ENCODE assay signal across 1 cellular context in the genomic region with DNA sequence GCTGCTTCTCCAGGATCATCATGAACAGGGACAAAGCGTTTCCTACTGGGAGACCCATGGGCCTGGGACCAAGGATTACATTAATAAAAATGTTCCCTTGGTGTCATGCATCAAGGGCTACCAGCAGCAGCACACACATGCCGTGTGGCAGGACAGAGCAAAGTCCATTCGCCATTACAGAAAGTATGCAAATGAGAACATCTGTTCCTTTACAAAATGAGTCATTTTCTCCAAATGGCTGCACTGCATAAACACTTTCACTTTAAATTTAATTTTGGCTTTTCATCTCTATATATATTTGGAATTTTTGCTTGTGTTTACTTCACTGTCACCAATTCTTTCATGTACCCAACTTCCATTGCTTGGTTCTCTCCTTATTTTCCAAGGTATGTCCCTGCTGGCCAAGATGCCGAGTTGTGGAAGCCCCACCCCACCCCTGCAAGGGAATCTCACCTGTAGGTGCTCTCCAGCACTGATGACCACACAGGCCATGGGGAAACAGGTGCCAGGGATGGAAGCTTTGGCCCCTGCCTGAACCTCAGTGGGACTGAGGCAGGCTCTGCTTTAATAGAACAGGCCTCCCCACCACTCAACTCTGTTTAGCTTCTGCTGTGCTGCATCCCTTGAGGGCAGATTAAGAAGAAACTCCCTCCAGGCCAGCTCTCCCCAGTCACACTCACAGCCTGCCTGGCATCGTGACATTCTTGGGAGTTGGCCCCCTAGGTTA.
TF ChIP-seq lines count a peak whose summit lies in the region.

No MANE protein-coding gene starts in this region.

TF ChIP-seq in GM12878, 131 proteins besides CTCF, POLR2A, EP300 and RAD21 (continues in another document):
- TF ChIP-seq, protein P1, sequence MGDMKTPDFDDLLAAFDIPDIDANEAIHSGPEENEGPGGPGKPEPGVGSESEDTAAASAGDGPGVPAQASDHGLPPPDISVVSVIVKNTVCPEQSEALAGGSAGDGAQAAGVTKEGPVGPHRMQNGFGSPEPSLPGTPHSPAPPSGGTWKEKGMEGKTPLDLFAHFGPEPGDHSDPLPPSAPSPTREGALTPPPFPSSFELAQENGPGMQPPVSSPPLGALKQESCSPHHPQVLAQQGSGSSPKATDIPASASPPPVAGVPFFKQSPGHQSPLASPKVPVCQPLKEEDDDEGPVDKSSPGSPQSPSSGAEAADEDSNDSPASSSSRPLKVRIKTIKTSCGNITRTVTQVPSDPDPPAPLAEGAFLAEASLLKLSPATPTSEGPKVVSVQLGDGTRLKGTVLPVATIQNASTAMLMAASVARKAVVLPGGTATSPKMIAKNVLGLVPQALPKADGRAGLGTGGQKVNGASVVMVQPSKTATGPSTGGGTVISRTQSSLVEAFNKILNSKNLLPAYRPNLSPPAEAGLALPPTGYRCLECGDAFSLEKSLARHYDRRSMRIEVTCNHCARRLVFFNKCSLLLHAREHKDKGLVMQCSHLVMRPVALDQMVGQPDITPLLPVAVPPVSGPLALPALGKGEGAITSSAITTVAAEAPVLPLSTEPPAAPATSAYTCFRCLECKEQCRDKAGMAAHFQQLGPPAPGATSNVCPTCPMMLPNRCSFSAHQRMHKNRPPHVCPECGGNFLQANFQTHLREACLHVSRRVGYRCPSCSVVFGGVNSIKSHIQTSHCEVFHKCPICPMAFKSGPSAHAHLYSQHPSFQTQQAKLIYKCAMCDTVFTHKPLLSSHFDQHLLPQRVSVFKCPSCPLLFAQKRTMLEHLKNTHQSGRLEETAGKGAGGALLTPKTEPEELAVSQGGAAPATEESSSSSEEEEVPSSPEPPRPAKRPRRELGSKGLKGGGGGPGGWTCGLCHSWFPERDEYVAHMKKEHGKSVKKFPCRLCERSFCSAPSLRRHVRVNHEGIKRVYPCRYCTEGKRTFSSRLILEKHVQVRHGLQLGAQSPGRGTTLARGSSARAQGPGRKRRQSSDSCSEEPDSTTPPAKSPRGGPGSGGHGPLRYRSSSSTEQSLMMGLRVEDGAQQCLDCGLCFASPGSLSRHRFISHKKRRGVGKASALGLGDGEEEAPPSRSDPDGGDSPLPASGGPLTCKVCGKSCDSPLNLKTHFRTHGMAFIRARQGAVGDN (IDR thresholded peaks at IDR 0.05): no peak
- peak; percentile 46; the same call in 1 of the 2 replicates for TF ChIP-seq NR2F1 (conservative IDR thresholded peaks at IDR 0.05)
- TF ChIP-seq, protein P2, sequence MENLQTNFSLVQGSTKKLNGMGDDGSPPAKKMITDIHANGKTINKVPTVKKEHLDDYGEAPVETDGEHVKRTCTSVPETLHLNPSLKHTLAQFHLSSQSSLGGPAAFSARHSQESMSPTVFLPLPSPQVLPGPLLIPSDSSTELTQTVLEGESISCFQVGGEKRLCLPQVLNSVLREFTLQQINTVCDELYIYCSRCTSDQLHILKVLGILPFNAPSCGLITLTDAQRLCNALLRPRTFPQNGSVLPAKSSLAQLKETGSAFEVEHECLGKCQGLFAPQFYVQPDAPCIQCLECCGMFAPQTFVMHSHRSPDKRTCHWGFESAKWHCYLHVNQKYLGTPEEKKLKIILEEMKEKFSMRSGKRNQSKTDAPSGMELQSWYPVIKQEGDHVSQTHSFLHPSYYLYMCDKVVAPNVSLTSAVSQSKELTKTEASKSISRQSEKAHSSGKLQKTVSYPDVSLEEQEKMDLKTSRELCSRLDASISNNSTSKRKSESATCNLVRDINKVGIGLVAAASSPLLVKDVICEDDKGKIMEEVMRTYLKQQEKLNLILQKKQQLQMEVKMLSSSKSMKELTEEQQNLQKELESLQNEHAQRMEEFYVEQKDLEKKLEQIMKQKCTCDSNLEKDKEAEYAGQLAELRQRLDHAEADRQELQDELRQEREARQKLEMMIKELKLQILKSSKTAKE (IDR thresholded peaks at IDR 0.05; ENCODE audit: low read depth, poor library complexity, severe bottlenecking): peak; percentile 69
- TF ChIP-seq KDM1A (IDR thresholded peaks at IDR 0.05; ENCODE audit: borderline replicate concordance): no peak
- peak; percentile 77 to 90; a peak in 3 of 4 replicates for TF ChIP-seq BHLHE40 (IDR thresholded peaks at IDR 0.05; ENCODE audit: borderline replicate concordance in 1 of 2, low read depth in 2 of 2, low read length in 1 of 2)
- TF ChIP-seq POU2F2 (IDR thresholded peaks at IDR 0.05; ENCODE audit: borderline replicate concordance, low read depth, low read length): peak; percentile 98
- no peak for TF ChIP-seq SPI1 (IDR thresholded peaks at IDR 0.05; ENCODE audit: borderline replicate concordance, insufficient read depth, low read depth, low read length)
- no peak for TF ChIP-seq CHD4 (IDR thresholded peaks at IDR 0.05)
- TF ChIP-seq CBX5 (IDR thresholded peaks at IDR 0.05; ENCODE audit: low read depth): 0 out of 2 replicates have a peak, but pooled peaks have one; percentile 41
- no peak for TF ChIP-seq PML (IDR thresholded peaks at IDR 0.05; ENCODE audit: low read length)
- TF ChIP-seq CEBPB (IDR thresholded peaks at IDR 0.05; ENCODE audit: borderline replicate concordance in 1 of 2, low read depth in 2 of 2, low read length in 2 of 2): no peak
- peak; percentile 67; the same call in 1 of the 2 replicates for TF ChIP-seq TCF12 (IDR thresholded peaks at IDR 0.05; ENCODE audit: low read depth, low read length)
- TF ChIP-seq JUNB (IDR thresholded peaks at IDR 0.05): peak; percentile 79
- TF ChIP-seq ATF7 (IDR thresholded peaks at IDR 0.05; ENCODE audit: low read depth): peak; percentile 81
- TF ChIP-seq CREB1 (IDR thresholded peaks at IDR 0.05; ENCODE audit: low read depth): 0 out of 2 replicates have a peak, but pooled peaks have one; percentile 26
- no peak for TF ChIP-seq SUPT20H (IDR thresholded peaks at IDR 0.05; ENCODE audit: borderline replicate concordance, control insufficient read depth, low read depth, low read length)
- peak; percentile 86 for TF ChIP-seq IKZF1 (conservative IDR thresholded peaks at IDR 0.05)
- TF ChIP-seq JUND (IDR thresholded peaks at IDR 0.05; ENCODE audit: low read depth, low read length): peak; percentile 52; the same call in 1 of the 2 replicates
- TF ChIP-seq MTA2 (IDR thresholded peaks at IDR 0.05; ENCODE audit: low read depth): peak; percentile 70
- peak; percentile 77 to 86 for TF ChIP-seq IKZF2 (IDR thresholded peaks at IDR 0.05)
- peak; percentile 59; the same call in 1 of the 2 replicates for TF ChIP-seq GATAD2B (conservative IDR thresholded peaks at IDR 0.05; ENCODE audit: low read depth)
- no peak for TF ChIP-seq ZSCAN29 (IDR thresholded peaks at IDR 0.05)
- no peak for TF ChIP-seq ZBED1 (IDR thresholded peaks at IDR 0.05; ENCODE audit: borderline replicate concordance)
- TF ChIP-seq PAX5 (IDR thresholded peaks at IDR 0.05; ENCODE audit: borderline replicate concordance, low read depth, low read length): peak; percentile 89; the same call in 1 of the 2 replicates
- 0 out of 2 replicates have a peak, but pooled peaks have one; percentile 15 for TF ChIP-seq CHD2 (IDR thresholded peaks at IDR 0.05; ENCODE audit: borderline replicate concordance, low read depth, low read length)
- TF ChIP-seq MEF2B (IDR thresholded peaks at IDR 0.05; ENCODE audit: partially characterized antibody, poor library complexity, severe bottlenecking): peak; percentile 57
- no peak for TF ChIP-seq E4F1 (IDR thresholded peaks at IDR 0.05; ENCODE audit: borderline replicate concordance, partially characterized antibody)
- TF ChIP-seq YY1 (IDR thresholded peaks at IDR 0.05; ENCODE audit: low read depth, low read length): peak; percentile 94
- no peak for TF ChIP-seq ELK1 (IDR thresholded peaks at IDR 0.05; ENCODE audit: low read depth, low read length)
- 0 out of 2 replicates have a peak, but pooled peaks have one; percentile 46 for TF ChIP-seq EED (IDR thresholded peaks at IDR 0.05; ENCODE audit: low read depth)
- TF ChIP-seq TCF3 (IDR thresholded peaks at IDR 0.05; ENCODE audit: borderline replicate concordance, insufficient read depth, low read depth, low read length): no peak; the same call in 1 of the 2 replicates
- TF ChIP-seq ZNF217 (IDR thresholded peaks at IDR 0.05): peak; percentile 89
- TF ChIP-seq RUNX3 (IDR thresholded peaks at IDR 0.05; ENCODE audit: low read length): 0 out of 2 replicates have a peak, but pooled peaks have one; percentile 19
- no peak for TF ChIP-seq CHD1 (IDR thresholded peaks at IDR 0.05; ENCODE audit: low read depth, low read length)
- TF ChIP-seq, protein P3, sequence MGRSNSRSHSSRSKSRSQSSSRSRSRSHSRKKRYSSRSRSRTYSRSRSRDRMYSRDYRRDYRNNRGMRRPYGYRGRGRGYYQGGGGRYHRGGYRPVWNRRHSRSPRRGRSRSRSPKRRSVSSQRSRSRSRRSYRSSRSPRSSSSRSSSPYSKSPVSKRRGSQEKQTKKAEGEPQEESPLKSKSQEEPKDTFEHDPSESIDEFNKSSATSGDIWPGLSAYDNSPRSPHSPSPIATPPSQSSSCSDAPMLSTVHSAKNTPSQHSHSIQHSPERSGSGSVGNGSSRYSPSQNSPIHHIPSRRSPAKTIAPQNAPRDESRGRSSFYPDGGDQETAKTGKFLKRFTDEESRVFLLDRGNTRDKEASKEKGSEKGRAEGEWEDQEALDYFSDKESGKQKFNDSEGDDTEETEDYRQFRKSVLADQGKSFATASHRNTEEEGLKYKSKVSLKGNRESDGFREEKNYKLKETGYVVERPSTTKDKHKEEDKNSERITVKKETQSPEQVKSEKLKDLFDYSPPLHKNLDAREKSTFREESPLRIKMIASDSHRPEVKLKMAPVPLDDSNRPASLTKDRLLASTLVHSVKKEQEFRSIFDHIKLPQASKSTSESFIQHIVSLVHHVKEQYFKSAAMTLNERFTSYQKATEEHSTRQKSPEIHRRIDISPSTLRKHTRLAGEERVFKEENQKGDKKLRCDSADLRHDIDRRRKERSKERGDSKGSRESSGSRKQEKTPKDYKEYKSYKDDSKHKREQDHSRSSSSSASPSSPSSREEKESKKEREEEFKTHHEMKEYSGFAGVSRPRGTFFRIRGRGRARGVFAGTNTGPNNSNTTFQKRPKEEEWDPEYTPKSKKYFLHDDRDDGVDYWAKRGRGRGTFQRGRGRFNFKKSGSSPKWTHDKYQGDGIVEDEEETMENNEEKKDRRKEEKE (IDR thresholded peaks at IDR 0.05): no peak
- TF ChIP-seq NKRF (conservative IDR thresholded peaks at IDR 0.05): no peak
- peak; percentile 35; the same call in 1 of the 2 replicates for TF ChIP-seq BCL11A (IDR thresholded peaks at IDR 0.05; ENCODE audit: low read depth, low read length)
- TF ChIP-seq, protein P4, sequence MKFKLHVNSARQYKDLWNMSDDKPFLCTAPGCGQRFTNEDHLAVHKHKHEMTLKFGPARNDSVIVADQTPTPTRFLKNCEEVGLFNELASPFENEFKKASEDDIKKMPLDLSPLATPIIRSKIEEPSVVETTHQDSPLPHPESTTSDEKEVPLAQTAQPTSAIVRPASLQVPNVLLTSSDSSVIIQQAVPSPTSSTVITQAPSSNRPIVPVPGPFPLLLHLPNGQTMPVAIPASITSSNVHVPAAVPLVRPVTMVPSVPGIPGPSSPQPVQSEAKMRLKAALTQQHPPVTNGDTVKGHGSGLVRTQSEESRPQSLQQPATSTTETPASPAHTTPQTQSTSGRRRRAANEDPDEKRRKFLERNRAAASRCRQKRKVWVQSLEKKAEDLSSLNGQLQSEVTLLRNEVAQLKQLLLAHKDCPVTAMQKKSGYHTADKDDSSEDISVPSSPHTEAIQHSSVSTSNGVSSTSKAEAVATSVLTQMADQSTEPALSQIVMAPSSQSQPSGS (IDR thresholded peaks at IDR 0.05; ENCODE audit: low read length): peak; percentile 54; the same call in 1 of the 2 replicates
- no peak for TF ChIP-seq SREBF1 (IDR thresholded peaks at IDR 0.05; ENCODE audit: low read length)
- peak; percentile 83 for TF ChIP-seq NBN (IDR thresholded peaks at IDR 0.05)
- TF ChIP-seq ZNF24 (IDR thresholded peaks at IDR 0.05): no peak
- peak; percentile 93 for TF ChIP-seq DPF2 (IDR thresholded peaks at IDR 0.05)
- TF ChIP-seq SP1 (IDR thresholded peaks at IDR 0.05; ENCODE audit: low read depth, low read length): peak; percentile 9
- TF ChIP-seq PAX8 (IDR thresholded peaks at IDR 0.05): no peak
- TF ChIP-seq MEF2A (IDR thresholded peaks at IDR 0.05; ENCODE audit: insufficient read depth, low read depth, low read length): 0 out of 2 replicates have a peak, but pooled peaks have one; percentile 30
- TF ChIP-seq, protein P5, sequence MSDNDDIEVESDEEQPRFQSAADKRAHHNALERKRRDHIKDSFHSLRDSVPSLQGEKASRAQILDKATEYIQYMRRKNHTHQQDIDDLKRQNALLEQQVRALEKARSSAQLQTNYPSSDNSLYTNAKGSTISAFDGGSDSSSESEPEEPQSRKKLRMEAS (IDR thresholded peaks at IDR 0.05; ENCODE audit: low read depth, low read length): no peak
